Comparison of ENCODE assay signal across 26 cellular contexts in genomic region chr14:94103554-94104165, GRCh38. TPM values are rescaled to one million over a fixed set of nuclear protein-coding genes. Genes with fewer than 3 reads are reported as not detected.
A peak's percentile ranks its signal among the peaks of the same experiment; 100 is the strongest.
DNase-seq lines count a peak whose midpoint lies in the region; ATAC-seq, FAIRE-seq and TF ChIP-seq lines count a peak whose summit lies in the region.
"Had no signal": no experiment of that assay in that cellular context is flagged by ENCODE, and none has a peak within 500 bp of the region (broad histone marks: within the 10 kb centered on the region; RNA-seq: fewer than 3 reads in every experiment).

No MANE protein-coding gene starts in this region.

- H3K27me3 ChIP-seq in astrocyte (ENCODE audit: insufficient read depth, low read length) (no peaks in the 10 kb centered on the region), colonic mucosa (no peaks in the 10 kb centered on the region), testis (no peaks in the 10 kb centered on the region)

- no peaks in the 10 kb centered on the region for H3K36me3 ChIP-seq in astrocyte (ENCODE audit: insufficient read depth, low read length)
- H3K36me3 ChIP-seq in colonic mucosa: no peaks in the 10 kb centered on the region
- H3K36me3 ChIP-seq in testis (ENCODE audit: low read depth, missing control alignments): no peaks in the 10 kb centered on the region

- peaks cover 8% of the 10 kb centered on the region for H4K20me1 ChIP-seq in astrocyte (ENCODE audit: insufficient read depth, low read length)

- H3K27ac ChIP-seq in astrocyte (ENCODE audit: low read depth, low read length) (no peak overlapping the region), colonic mucosa (peak overlapping the region; percentile 62), testis (no peak overlapping the region)
- H3K27ac ChIP-seq: KMS-11, RWPE1, SK-N-MC had no signal

- no peaks in the 10 kb centered on the region for H3K27me3 Mint-ChIP-seq in astrocyte (ENCODE audit: low read depth, unreplicated experiment)

- no peak overlapping the region for H2AFZ ChIP-seq in astrocyte (ENCODE audit: low read depth, low read length)

- intact Hi-C loops in colonic mucosa (cut with DNase I) (no loop called here), testis (cut with DNase I; ENCODE audit: low total_unique reads) (no loop called here), cardiac septum (cut with DNase I) (no loop called here)

- peaks cover 18% of the 10 kb centered on the region for H3K4me1 Mint-ChIP-seq in astrocyte (ENCODE audit: low read depth, unreplicated experiment)

- H3K4me1 ChIP-seq in astrocyte (ENCODE audit: insufficient read depth, low read length): peaks cover 10% of the 10 kb centered on the region
- no peaks in the 10 kb centered on the region for H3K4me1 ChIP-seq in colonic mucosa
- H3K4me1 ChIP-seq in testis: peaks cover 20% of the 10 kb centered on the region

- H3K36me3 Mint-ChIP-seq in astrocyte (ENCODE audit: low read depth, unreplicated experiment): peaks cover 19% of the 10 kb centered on the region

- no peak overlapping the region for H3K27ac Mint-ChIP-seq in astrocyte (ENCODE audit: unreplicated experiment)
- H3K27ac Mint-ChIP-seq: H9, HFFc6 had no signal

- DNase-seq in astrocyte (ENCODE audit: low read depth): peak; percentile 45
- DNase-seq in colonic mucosa: no peak
- DNase-seq in myocyte (ENCODE audit: low read depth): peak; percentile 47
- DNase-seq in testis: peak; percentile 33
- no peak for DNase-seq in cardiac septum (ENCODE audit: low spot score)
- no peak for DNase-seq in NCI-H526 treated with DMSO at 0.1 percent for 48 hours (lab: John Stamatoyannopoulos, UW)
- DNase-seq: AML-193, DMS53, EL, GF-D8, H9, HFFc6, IMR-90, NCI-H1092 treated with DMSO at 0.1 percent for 48 hours, NCI-H146, NCI-H2029, NCI-H2227 treated with DMSO at 0.1 percent for 48 hours, NCI-H510A, NCI-H748 treated with DMSO at 0.1 percent for 48 hours, SHP77 treated with DMSO at 0.1 percent for 48 hours had no signal

- no peak for FAIRE-seq in astrocyte (lab: Jason Lieb, UNC)
- FAIRE-seq: D721Med had no signal

- H3K4me3 ChIP-seq in astrocyte (ENCODE audit: insufficient read depth, low read depth, low read length) (no peak overlapping the region), colonic mucosa (no peak overlapping the region), testis (no peak overlapping the region)
- H3K4me3 ChIP-seq: SK-N-MC had no signal

- H3K4me2 ChIP-seq in astrocyte (ENCODE audit: low read length): no peak overlapping the region
- H3K4me2 ChIP-seq: KMS-11 had no signal

- H3K9me3 Mint-ChIP-seq in astrocyte (ENCODE audit: unreplicated experiment): no peaks in the 10 kb centered on the region
- H3K9me3 Mint-ChIP-seq: H9, HFFc6 had no signal

- WGBS in testis, 2 donors: 50 to 52% methylated on average over 6 to 7 of the region's 7 CpGs

- ATAC-seq in HG03469 (IDR thresholded peaks at IDR 0.05; ENCODE audit: unreplicated experiment): no peak

- TF ChIP-seq POLR2A in testis (IDR thresholded peaks at IDR 0.05): no peak

- H3K4me3 Mint-ChIP-seq in astrocyte (ENCODE audit: unreplicated experiment): no peak overlapping the region
- H3K4me3 Mint-ChIP-seq: CD14-positive monocyte, HFFc6 had no signal

- TF ChIP-seq CTCF in astrocyte (IDR thresholded peaks at IDR 0.05; ENCODE audit: insufficient read depth, low read depth, low read length): no peak
- no peak for TF ChIP-seq CTCF in colonic mucosa (IDR thresholded peaks at IDR 0.05)
- no peak for TF ChIP-seq CTCF in testis (IDR thresholded peaks at IDR 0.05)

- H3K9me3 ChIP-seq in astrocyte (ENCODE audit: insufficient read depth, low read depth, low read length) (no peaks in the 10 kb centered on the region), colonic mucosa (no peaks in the 10 kb centered on the region), testis (no peaks in the 10 kb centered on the region)

- H3K79me2 ChIP-seq in astrocyte (ENCODE audit: insufficient read depth, low read length): no peaks in the 10 kb centered on the region

- no peak overlapping the region for H3K9ac ChIP-seq in astrocyte (ENCODE audit: low read length)
- no peak overlapping the region for H3K9ac ChIP-seq in colonic mucosa (ENCODE audit: low read depth in 2 of 2, low read length in 2 of 2)
- H3K9ac ChIP-seq: KMS-11 had no signal

RNA-seq across cellular contexts. Expression of gene IFI27, which starts 6.9 kb away (rescaled TPM):
- total RNA-seq in astrocyte (1,022 and 1,408 TPM in 2 replicates), colonic mucosa (100 to 1,000 TPM; 219 to 709 TPM), myocyte (2.5 and 5.8 TPM in 2 replicates), testis (100 to 1,000 TPM; 388 to 531 TPM), cardiac septum (147 TPM)
- 1.6 TPM for polyA plus RNA-seq in myocyte (2012)
- 312 TPM for polyA plus RNA-seq in testis (ENCODE audit: insufficient read depth, low read depth, low replicate concordance)

RNA-seq across cellular contexts. Expression of gene IFI27L1, which starts 22.6 kb away (rescaled TPM):
- total RNA-seq in astrocyte: 28.4 and 30.8 TPM in 2 replicates
- 10 to 100 TPM; 15.8 to 27.4 TPM for total RNA-seq in colonic mucosa
- total RNA-seq in myocyte: 5.6 and 10.3 TPM in 2 replicates
- 41.0 TPM for polyA plus RNA-seq in myocyte (2012)
- total RNA-seq in testis: 100 to 1,000 TPM; 174 to 219 TPM
- 209 TPM for polyA plus RNA-seq in testis (ENCODE audit: insufficient read depth, low read depth, low replicate concordance)
- 9.3 TPM for total RNA-seq in cardiac septum

RNA-seq across cellular contexts. Expression of gene DDX24, which starts 22.7 kb away (rescaled TPM):
- total RNA-seq in astrocyte (206 TPM in 2 replicates), colonic mucosa (100 to 1,000 TPM; 110 to 142 TPM), myocyte (156 and 161 TPM in 2 replicates), testis (100 to 1,000 TPM; 378 to 485 TPM), cardiac septum (245 TPM)
- 193 TPM for polyA plus RNA-seq in myocyte (2012)
- 431 TPM for polyA plus RNA-seq in testis (ENCODE audit: insufficient read depth, low read depth, low replicate concordance)

RNA-seq across cellular contexts. Expression of gene IFI27L2, which starts 25.7 kb away (rescaled TPM):
- 63.9 and 79.9 TPM in 2 replicates for total RNA-seq in astrocyte
- total RNA-seq in colonic mucosa: 10 to 100 TPM; 27.6 to 51.4 TPM
- total RNA-seq in myocyte: 34.8 and 42.6 TPM in 2 replicates
- polyA plus RNA-seq in myocyte (2012): 256 TPM
- total RNA-seq in testis: 100 to 1,000 TPM; 182 to 187 TPM
- polyA plus RNA-seq in testis (ENCODE audit: insufficient read depth, low read depth, low replicate concordance): 71.8 TPM
- total RNA-seq in cardiac septum: 93.0 TPM

Comparison
In these comparisons a context has a peak if more than half of its experiments do, and no peak if none do; other contexts are left out.
1. DNase-seq: peak in astrocyte (single experiment), myocyte (single experiment) and testis (single experiment); none in colonic mucosa (single experiment), cardiac septum (single experiment) and NCI-H526 treated with DMSO at 0.1 percent for 48 hours (single experiment).
2. RNA of gene IFI27, which starts 6.9 kb away (total RNA-seq): 1,022 to 1,408 TPM in astrocyte, 219 to 709 TPM in colonic mucosa, 388 to 531 TPM in testis and 147 TPM in cardiac septum (single experiment); 2.5 to 5.8 TPM in myocyte; every median in the first group is over 10 times any median in the second.